In genomic region chr11:36010010-36010740, GRCh38 we compare ENCODE assay signal across 13 cellular contexts.
DNase-seq lines count a peak whose midpoint lies in the region; ATAC-seq, FAIRE-seq and TF ChIP-seq lines count a peak whose summit lies in the region.
"Had no signal": no experiment of that assay in that cellular context is flagged by ENCODE, and none has a peak within 500 bp of the region (broad histone marks: within the 10 kb centered on the region; RNA-seq: fewer than 3 reads in every experiment).

No MANE protein-coding gene starts in this region.

- no peaks in the 10 kb centered on the region for H3K9me3 ChIP-seq in prostate gland
- no peaks in the 10 kb centered on the region for H3K9me3 ChIP-seq in effector memory CD4-positive, alpha-beta T cell (ENCODE audit: control insufficient read depth, low read length)
- H3K9me3 ChIP-seq: right lobe of liver, uterus had no signal

- peak; percentile 68 for DNase-seq in LHCN-M2 (ENCODE audit: low read depth)
- peak; percentile 59 for DNase-seq in RWPE1 (ENCODE audit: low spot score)
- peak; percentile 50 for DNase-seq in prostate gland (ENCODE audit: low spot score)
- DNase-seq in ecto neural progenitor cell (ENCODE audit: low spot score), result no peak
- DNase-seq in stimulated activated naive B cell treated with anti-CD40 and anti-IgM and Interleukin-4, amounts not matched to agents 10 μg/mL and 1 μg/mL and 100 μg/mL, for 72 hours, result no peak
- DNase-seq in effector memory CD4-positive, alpha-beta T cell, result no peak
- DNase-seq: activated T-cell treated with anti-CD3 and anti-CD28 coated beads, Interleukin-2, amount 50 U/mL, for 72 hours; cortex of kidney; right lobe of liver; uterus had no signal

- intact Hi-C loops in prostate gland (cut with DNase I), result no loop called here

- H3K4me3 ChIP-seq in prostate gland, result no peak overlapping the region
- H3K4me3 ChIP-seq in effector memory CD4-positive, alpha-beta T cell (ENCODE audit: insufficient read depth, low read depth, low read length, poor library complexity, severe bottlenecking), result no peak overlapping the region
- H3K4me3 ChIP-seq: right lobe of liver, uterus had no signal

- H3K36me3 Mint-ChIP-seq in stimulated activated naive B cell treated with anti-CD40 and anti-IgM and Interleukin-4, amounts not matched to agents 10 μg/mL and 1 μg/mL and 100 μg/mL, for 72 hours, result no peaks in the 10 kb centered on the region

- H3K4me1 Mint-ChIP-seq in stimulated activated naive B cell treated with anti-CD40 and anti-IgM and Interleukin-4, amounts not matched to agents 10 μg/mL and 1 μg/mL and 100 μg/mL, for 72 hours, result no peaks in the 10 kb centered on the region

- H3K27ac ChIP-seq in RWPE1 (peak overlapping the region; percentile 80), prostate gland (peak overlapping the region in 1 of 2 donors; percentile 45)
- H3K27ac ChIP-seq in effector memory CD4-positive, alpha-beta T cell (ENCODE audit: insufficient read depth, low read length, poor library complexity, severe bottlenecking), result no peak overlapping the region
- H3K27ac ChIP-seq: right lobe of liver, uterus had no signal

- peaks cover 4 to 34% of the 10 kb centered on the region in 2 donors for H3K27me3 Mint-ChIP-seq in stimulated activated naive B cell treated with anti-CD40 and anti-IgM and Interleukin-4, amounts not matched to agents 10 μg/mL and 1 μg/mL and 100 μg/mL, for 72 hours

- no peaks in the 10 kb centered on the region for H3K27me3 ChIP-seq in prostate gland (replicated peaks; ENCODE audit: insufficient read depth)
- H3K27me3 ChIP-seq in effector memory CD4-positive, alpha-beta T cell (replicated peaks; ENCODE audit: control insufficient read depth, insufficient read depth, low read length, poor library complexity, severe bottlenecking), result no peaks in the 10 kb centered on the region
- H3K27me3 ChIP-seq: right lobe of liver, uterus had no signal

- WGBS in prostate gland, result 65% methylated on average over 2 of the region's 2 CpGs

- TF ChIP-seq POLR2A in prostate gland (IDR thresholded peaks at IDR 0.05), result no peak

- POLR2A ChIA-PET in RWPE1 (lab: Yijun Ruan, JAX; ENCODE audit: low non-redundant PET), result no interaction called here

- FAIRE-seq in endometrium (lab: Jason Lieb, UNC), result peak; percentile 43

- H3K36me3 ChIP-seq in prostate gland, result no peaks in the 10 kb centered on the region
- H3K36me3 ChIP-seq in effector memory CD4-positive, alpha-beta T cell (ENCODE audit: control insufficient read depth, insufficient read depth, low read length), result no peaks in the 10 kb centered on the region
- H3K36me3 ChIP-seq: right lobe of liver, uterus had no signal

- H3K27ac Mint-ChIP-seq in stimulated activated naive B cell treated with anti-CD40 and anti-IgM and Interleukin-4, amounts not matched to agents 10 μg/mL and 1 μg/mL and 100 μg/mL, for 72 hours, result no peak overlapping the region
- H3K27ac Mint-ChIP-seq: activated T-cell treated with anti-CD3 and anti-CD28 coated beads, Interleukin-2, amount 50 U/mL, for 72 hours; WTC11 had no signal

- TF ChIP-seq CTCF in RWPE1 (conservative IDR thresholded peaks at IDR 0.05; ENCODE audit: low read depth) (no peak), prostate gland (IDR thresholded peaks at IDR 0.05) (no peak)

- H3K4me1 ChIP-seq in prostate gland (replicated peaks), result peaks cover 24% of the 10 kb centered on the region
- H3K4me1 ChIP-seq in effector memory CD4-positive, alpha-beta T cell (ENCODE audit: control insufficient read depth, insufficient read depth, low read length, poor library complexity, severe bottlenecking), result no peaks in the 10 kb centered on the region
- H3K4me1 ChIP-seq: right lobe of liver, uterus had no signal

- CTCF ChIA-PET in RWPE1 (lab: Yijun Ruan, JAX), result interaction anchor here (0.6 to 0.7 kb wide), 2 partner anchors 171 to 255 kb away, joined by 3 to 5 read pairs; no protein-coding TSS in a partner anchor

- no peak for ATAC-seq in GM18498 (IDR thresholded peaks at IDR 0.05; ENCODE audit: unreplicated experiment)
- no peak for ATAC-seq in stimulated activated naive B cell treated with anti-CD40 and anti-IgM and Interleukin-4, amounts not matched to agents 10 μg/mL and 1 μg/mL and 100 μg/mL, for 72 hours (replicated peaks)
- ATAC-seq: activated T-cell treated with anti-CD3 and anti-CD28 coated beads, Interleukin-2, amount 50 U/mL, for 72 hours; right lobe of liver; WTC11 had no signal

- H3K4me3 Mint-ChIP-seq in stimulated activated naive B cell treated with anti-CD40 and anti-IgM and Interleukin-4, amounts not matched to agents 10 μg/mL and 1 μg/mL and 100 μg/mL, for 72 hours, result no peak overlapping the region
- H3K4me3 Mint-ChIP-seq: activated T-cell treated with anti-CD3 and anti-CD28 coated beads, Interleukin-2, amount 50 U/mL, for 72 hours; WTC11 had no signal

- H3K9me3 Mint-ChIP-seq in stimulated activated naive B cell treated with anti-CD40 and anti-IgM and Interleukin-4, amounts not matched to agents 10 μg/mL and 1 μg/mL and 100 μg/mL, for 72 hours, result peaks cover 5% of the 10 kb centered on the region in 2 donors

Comparison
In these comparisons a context has a peak if more than half of its experiments do, and no peak if none do; other contexts are left out.
1. DNase-seq: peak in LHCN-M2 (single experiment), RWPE1 (single experiment) and prostate gland (single experiment); none in ecto neural progenitor cell (single experiment), stimulated activated naive B cell treated with anti-CD40 and anti-IgM and Interleukin-4, amounts not matched to agents 10 μg/mL and 1 μg/mL and 100 μg/mL, for 72 hours (single experiment) and effector memory CD4-positive, alpha-beta T cell (0 of 3).